Comparison of ENCODE assay signal across 28 cellular contexts in the genomic region with DNA sequence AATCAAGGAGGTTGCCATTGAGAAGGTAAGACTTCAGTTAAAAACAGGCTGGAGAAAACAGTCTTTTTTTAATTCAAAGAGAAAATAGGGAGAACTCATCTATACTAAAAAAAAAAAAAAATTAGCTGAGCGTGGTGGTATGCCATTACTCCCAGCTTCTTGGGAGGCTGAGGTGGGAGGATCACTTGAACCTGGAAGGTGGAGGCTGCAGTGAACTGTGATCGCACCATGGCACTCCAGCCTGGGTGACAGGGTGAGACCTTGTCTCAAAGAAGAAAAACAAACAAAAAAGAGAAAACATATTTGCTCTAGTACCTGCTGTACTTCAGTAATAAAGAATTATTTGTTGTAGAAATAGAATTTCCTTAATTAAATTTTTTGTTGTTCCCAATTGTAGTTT.
"Had no signal": no experiment of that assay in that cellular context is flagged by ENCODE, and none has a peak within 500 bp of the region (broad histone marks: within the 10 kb centered on the region; RNA-seq: fewer than 3 reads in every experiment).

No MANE protein-coding gene starts in this region.

- H3K27me3 ChIP-seq: colonic mucosa, dorsolateral prefrontal cortex, esophagus muscularis mucosa, foreskin keratinocyte, gastrocnemius medialis, gastroesophageal sphincter, heart left ventricle, heart right ventricle had no signal

- H3K27me3 Mint-ChIP-seq: dendritic cell treated with granulocyte-macrophage colony-stimulating factor and Interleukin-4, amounts not matched to agents 40 ng/mL and 50 ng/mL, for 4 days had no signal

- H3K27ac Mint-ChIP-seq: dendritic cell treated with granulocyte-macrophage colony-stimulating factor and Interleukin-4, amounts not matched to agents 40 ng/mL and 50 ng/mL, for 4 days; effector memory CD8-positive, alpha-beta T cell; endodermal cell had no signal

- H3K4me1 Mint-ChIP-seq: endodermal cell had no signal

- H3K36me3 ChIP-seq: colonic mucosa, esophagus muscularis mucosa, esophagus squamous epithelium, gastrocnemius medialis, gastroesophageal sphincter, heart left ventricle, heart right ventricle had no signal

- ATAC-seq: effector memory CD8-positive, alpha-beta T cell; esophagus mucosa; foreskin keratinocyte; gastrocnemius medialis; gastroesophageal sphincter; heart left ventricle; heart right ventricle had no signal

- H3K9me3 ChIP-seq: colonic mucosa, gastrocnemius medialis had no signal

- DNase-seq: colonic mucosa; cortex of kidney; dermis blood vessel endothelial cell; dorsolateral prefrontal cortex; effector CD4-positive, alpha-beta T cell; effector CD8-positive, alpha-beta T cell; effector memory CD4-positive, alpha-beta T cell; effector memory CD8-positive, alpha-beta T cell; endodermal cell; erythroblast; esophagus squamous epithelium; foreskin fibroblast; foreskin keratinocyte; foreskin melanocyte; gastrocnemius medialis; glutamatergic neuron; head of caudate nucleus; heart left ventricle; heart right ventricle had no signal

- H3K4me3 ChIP-seq: colonic mucosa, coronary artery, dorsolateral prefrontal cortex, esophagus muscularis mucosa, esophagus squamous epithelium, gastrocnemius medialis, gastroesophageal sphincter, heart left ventricle, heart right ventricle had no signal

- H3K4me3 Mint-ChIP-seq: dendritic cell treated with granulocyte-macrophage colony-stimulating factor and Interleukin-4, amounts not matched to agents 40 ng/mL and 50 ng/mL, for 4 days; effector memory CD8-positive, alpha-beta T cell; endodermal cell had no signal

- H3K27ac ChIP-seq: colonic mucosa, coronary artery, dorsolateral prefrontal cortex, epithelial cell of prostate, esophagus muscularis mucosa, esophagus squamous epithelium, foreskin keratinocyte, gastrocnemius medialis, gastroesophageal sphincter, heart left ventricle, heart right ventricle had no signal

- H3K9me3 Mint-ChIP-seq: dendritic cell treated with granulocyte-macrophage colony-stimulating factor and Interleukin-4, amounts not matched to agents 40 ng/mL and 50 ng/mL, for 4 days; effector memory CD8-positive, alpha-beta T cell had no signal

- FAIRE-seq: colon, endometrium, endothelial cell of umbilical vein had no signal

- H3K4me1 ChIP-seq: colonic mucosa, esophagus muscularis mucosa, esophagus squamous epithelium, foreskin keratinocyte, gastrocnemius medialis, gastroesophageal sphincter, heart left ventricle, heart right ventricle had no signal
